20 cellular contexts compared by ENCODE assay signal in genomic region chr9:37192803-37193202, GRCh38.
DNase-seq lines count a peak whose midpoint lies in the region; ATAC-seq and TF ChIP-seq lines count a peak whose summit lies in the region.
"Had no signal": no experiment of that assay in that cellular context is flagged by ENCODE, and none has a peak within 500 bp of the region (broad histone marks: within the 10 kb centered on the region; RNA-seq: fewer than 3 reads in every experiment).

No MANE protein-coding gene starts in this region.

- H3K27me3 Mint-ChIP-seq in activated naive CD8-positive, alpha-beta T cell treated with anti-CD3 and anti-CD28 coated beads for 36 hours, result no peaks in the 10 kb centered on the region
- H3K27me3 Mint-ChIP-seq: CD8-positive, alpha-beta memory T cell had no signal

- no peak overlapping the region for H3K4me3 ChIP-seq in cardiac muscle cell
- H3K4me3 ChIP-seq: HAP-1, K562 had no signal

- peaks cover 51% of the 10 kb centered on the region for H3K36me3 Mint-ChIP-seq in activated naive CD8-positive, alpha-beta T cell treated with anti-CD3 and anti-CD28 coated beads for 36 hours

- H3K27ac ChIP-seq in cardiac muscle cell, result peak overlapping the region; percentile 41

- peaks cover 41% of the 10 kb centered on the region for H3K4me1 ChIP-seq in cardiac muscle cell (ENCODE audit: low read depth)

- ATAC-seq in Right ventricle myocardium superior (ENCODE audit: poor library complexity), result no peak
- ATAC-seq: K562, PC-3 had no signal

- peak overlapping the region; percentile 54 for H3K27ac Mint-ChIP-seq in activated naive CD8-positive, alpha-beta T cell treated with anti-CD3 and anti-CD28 coated beads for 36 hours

- no peak overlapping the region for H3K4me3 Mint-ChIP-seq in activated naive CD8-positive, alpha-beta T cell treated with anti-CD3 and anti-CD28 coated beads for 36 hours
- H3K4me3 Mint-ChIP-seq: CD8-positive, alpha-beta memory T cell had no signal

- H3K9me3 Mint-ChIP-seq in activated naive CD8-positive, alpha-beta T cell treated with anti-CD3 and anti-CD28 coated beads for 36 hours, result peaks cover 3% of the 10 kb centered on the region

- peaks cover 48% of the 10 kb centered on the region for H3K4me1 Mint-ChIP-seq in activated naive CD8-positive, alpha-beta T cell treated with anti-CD3 and anti-CD28 coated beads for 36 hours

- DNase-seq in cardiac muscle cell (ENCODE audit: low read depth in 1 of 2, low spot score in 1 of 2) (no peak), Right ventricle myocardium superior (no peak), NCI-H82 treated with DMSO at 0.1 percent for 48 hours (lab: John Stamatoyannopoulos, UW; ENCODE audit: unreplicated experiment) (peak; percentile 20), occipital lobe (lab: John Stamatoyannopoulos, UW) (no peak), mesenteric fat pad (ENCODE audit: low spot score) (no peak), HuH-7.5 (ENCODE audit: low spot score) (no peak)
- DNase-seq in activated naive CD8-positive, alpha-beta T cell treated with anti-CD3 and anti-CD28 coated beads for 36 hours, result no peak
- no peak for DNase-seq in activated T-cell treated with anti-CD3 and anti-CD28 coated beads, Interleukin-2, amount 50 U/mL, for 48 hours
- DNase-seq: 8988T; CD8-positive, alpha-beta memory T cell; DMS53; NCI-H1105; NCI-H2081; NCI-H2171 treated with DMSO at 0.1 percent for 48 hours; NCI-H446 treated with DMSO at 0.1 percent for 48 hours; PC-3; RPMI8226; SIG-M5 had no signal

- H3K9me3 ChIP-seq in cardiac muscle cell (ENCODE audit: low read depth), result no peaks in the 10 kb centered on the region
- H3K9me3 ChIP-seq: HAP-1 had no signal

- no peak for TF ChIP-seq CTCF in cardiac muscle cell (IDR thresholded peaks at IDR 0.05; ENCODE audit: low read depth, low read length)

- intact Hi-C loops in Right ventricle myocardium superior (cut with DNase I), result no loop called here

- H3K36me3 ChIP-seq in cardiac muscle cell, result no peaks in the 10 kb centered on the region
- H3K36me3 ChIP-seq: HAP-1 had no signal

- no peaks in the 10 kb centered on the region for H3K27me3 ChIP-seq in cardiac muscle cell
